ENCODE assay signal across 8 cellular contexts in genomic region chr5:177303925-177304391, GRCh38. TPM values are rescaled to one million over a fixed set of nuclear protein-coding genes. Genes with fewer than 3 reads are reported as not detected.
DNase-seq lines count a peak whose midpoint lies in the region; ATAC-seq and TF ChIP-seq lines count a peak whose summit lies in the region.

No MANE protein-coding gene starts in this region.

- H3K9me3 Mint-ChIP-seq in activated naive CD8-positive, alpha-beta T cell (ENCODE audit: low read depth): no peaks in the 10 kb centered on the region
- no peaks in the 10 kb centered on the region for H3K9me3 Mint-ChIP-seq in immature natural killer cell

- peaks cover 4 to 67% of the 10 kb centered on the region in 2 experiments; a peak in 2 of 3 replicates for H3K36me3 ChIP-seq in HEK293 (ENCODE audit: control insufficient read depth in 2 of 2, insufficient read depth in 1 of 2, low read length in 2 of 2)

- TF ChIP-seq CTCF in AG09309 (IDR thresholded peaks at IDR 0.05; ENCODE audit: control insufficient read depth, insufficient read depth, low read depth, low read length, missing control alignments) (no peak), HEK293 (tag by site-specific recombination; IDR thresholded peaks at IDR 0.05) (no peak)

- H3K27me3 Mint-ChIP-seq in activated naive CD8-positive, alpha-beta T cell: no peaks in the 10 kb centered on the region
- H3K27me3 Mint-ChIP-seq in immature natural killer cell (ENCODE audit: low read depth in 3 of 3): peaks cover 16 to 32% (median 30%) of the 10 kb centered on the region in 3 donors

- H3K27ac ChIP-seq in HEK293 (ENCODE audit: extremely low read depth, low read depth, low read length) (peak overlapping the region; percentile 80), substantia nigra (ENCODE audit: low read depth, low read length, poor library complexity, severe bottlenecking) (peak overlapping the region; percentile 64)

- peaks cover 8% of the 10 kb centered on the region for H3K36me3 Mint-ChIP-seq in activated naive CD8-positive, alpha-beta T cell
- peaks cover 5 to 25% (median 19%) of the 10 kb centered on the region in 3 donors for H3K36me3 Mint-ChIP-seq in immature natural killer cell

- H3K4me3 Mint-ChIP-seq in activated naive CD8-positive, alpha-beta T cell: peak overlapping the region; percentile 98
- H3K4me3 Mint-ChIP-seq in immature natural killer cell: peak overlapping the region; percentile 90 to 95 (median 94)

- no peak for DNase-seq in AG09309 (ENCODE audit: low read depth)
- no peak for DNase-seq in immature natural killer cell
- DNase-seq in substantia nigra (lab: John Stamatoyannopoulos, UW): no peak
- DNase-seq in D341Med (ENCODE audit: low spot score): no peak
- no peak for DNase-seq in NCI-H187 (lab: John Stamatoyannopoulos, UW)

- H3K27ac Mint-ChIP-seq in activated naive CD8-positive, alpha-beta T cell: peak overlapping the region; percentile 91
- peak overlapping the region; percentile 95 to 98 (median 96) for H3K27ac Mint-ChIP-seq in immature natural killer cell

- CTCF ChIA-PET in HEK293 (lab: Yijun Ruan, JAX): interaction anchor here (0.6 kb wide), 1 partner anchor 191 kb away, joined by 3 read pairs; no protein-coding TSS in a partner anchor

- peaks cover 9% of the 10 kb centered on the region for H3K4me1 ChIP-seq in HEK293 (ENCODE audit: control insufficient read depth, insufficient read depth, low read length)

- no peaks in the 10 kb centered on the region for H3K9me3 ChIP-seq in HEK293 (ENCODE audit: control insufficient read depth, insufficient read depth, low read depth, low read length)

- POLR2A ChIA-PET in HEK293 (lab: Yijun Ruan, JAX): interaction anchor here (1.0 to 1.2 kb wide), 2 partner anchors 8 to 15 kb away, joined by 3 to 11 read pairs; partner anchors contain the start of gene MXD3

- no peak for ATAC-seq in HG03565 (IDR thresholded peaks at IDR 0.05; ENCODE audit: unreplicated experiment)

- H3K4me1 Mint-ChIP-seq in activated naive CD8-positive, alpha-beta T cell (ENCODE audit: low read depth): peaks cover 61% of the 10 kb centered on the region
- H3K4me1 Mint-ChIP-seq in immature natural killer cell: peaks cover 80 to 86% of the 10 kb centered on the region in 2 donors

- peak overlapping the region; percentile 83 for H3K4me3 ChIP-seq in AG09309 (ENCODE audit: control insufficient read depth, low read depth, low read length)
- peak overlapping the region; percentile 90 for H3K4me3 ChIP-seq in HEK293 (ENCODE audit: low read depth, low read length)

TF ChIP-seq in HEK293, 187 proteins besides CTCF, POLR2A, EP300 and RAD21:
- TF ChIP-seq ZNF76 (tag by site-specific recombination; IDR thresholded peaks at IDR 0.05; ENCODE audit: borderline replicate concordance, low read depth): peak; percentile 44; the same call in 1 of the 2 replicates
- no peak for TF ChIP-seq ZNF488 (tag by site-specific recombination; IDR thresholded peaks at IDR 0.05)
- TF ChIP-seq KLF10 (tag by site-specific recombination; IDR thresholded peaks at IDR 0.05): 0 out of 2 replicates have a peak, but pooled peaks have one; percentile 4
- no peak for TF ChIP-seq FEZF1 (tag by site-specific recombination; IDR thresholded peaks at IDR 0.05)
- TF ChIP-seq YY1 (tag by site-specific recombination; IDR thresholded peaks at IDR 0.05): 0 out of 2 replicates have a peak, but pooled peaks have one; percentile 5
- no peak for TF ChIP-seq PRDM2 (tag by site-specific recombination; IDR thresholded peaks at IDR 0.05; ENCODE audit: borderline replicate concordance)

RNA-seq across cellular contexts. Expression of gene PRELID1, which starts 0.4 kb away (rescaled TPM):
- polyA plus RNA-seq in immature natural killer cell: 100 to 1,000 TPM; 345 to 494 (median 375) TPM

RNA-seq across cellular contexts. Expression of gene RAB24, which starts 0.4 kb away (rescaled TPM):
- 10 to 100 TPM; 39.7 to 80.2 (median 45.8) TPM for polyA plus RNA-seq in immature natural killer cell

RNA-seq across cellular contexts. Expression of gene MXD3, which starts 7.7 kb away (rescaled TPM):
- polyA plus RNA-seq in immature natural killer cell: 1 to 10 TPM; 2.1 to 4.2 (median 4.1) TPM

RNA-seq across cellular contexts. Expression of gene LMAN2, which starts 47.5 kb away (rescaled TPM):
- polyA plus RNA-seq in immature natural killer cell: 100 to 1,000 TPM; 316 to 441 (median 409) TPM

RNA-seq across cellular contexts. Expression of gene RGS14, which starts 53.8 kb away (rescaled TPM):
- polyA plus RNA-seq in immature natural killer cell: 10 to 100 TPM; 27.1 to 64.5 (median 33.8) TPM
